Comparison of ENCODE assay signal across 1 cellular context in the genomic region with DNA sequence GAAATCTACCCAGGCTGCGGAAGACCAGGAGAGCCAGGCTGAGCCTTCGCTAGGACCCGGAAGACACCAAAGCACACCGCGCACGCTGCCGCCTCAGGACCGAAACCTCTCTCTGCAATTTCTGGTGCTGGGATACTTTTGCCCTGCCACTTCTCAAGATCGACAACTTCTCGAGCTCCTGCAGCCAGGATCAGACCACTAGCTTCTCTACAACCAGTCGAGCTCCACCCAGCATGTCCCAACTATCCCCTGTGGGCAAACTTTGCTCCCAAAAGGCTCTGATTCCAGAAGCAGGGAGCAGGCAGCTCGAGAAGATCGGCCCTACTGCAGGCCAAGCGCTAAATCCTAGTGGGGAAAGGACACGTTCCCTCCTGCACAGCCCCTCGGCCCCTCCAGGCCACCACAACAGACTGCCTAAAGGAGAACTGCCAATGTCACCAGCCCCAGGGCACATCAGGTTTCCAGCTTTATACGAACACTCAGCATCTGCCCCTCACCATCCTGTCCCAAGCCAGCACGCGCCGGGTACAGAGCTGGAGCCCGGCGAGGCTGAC.
TF ChIP-seq lines count a peak whose summit lies in the region.

No MANE protein-coding gene starts in this region.

TF ChIP-seq in GM12878, 131 proteins besides CTCF, POLR2A, EP300 and RAD21 (continued from another document):
- TF ChIP-seq, protein P1, sequence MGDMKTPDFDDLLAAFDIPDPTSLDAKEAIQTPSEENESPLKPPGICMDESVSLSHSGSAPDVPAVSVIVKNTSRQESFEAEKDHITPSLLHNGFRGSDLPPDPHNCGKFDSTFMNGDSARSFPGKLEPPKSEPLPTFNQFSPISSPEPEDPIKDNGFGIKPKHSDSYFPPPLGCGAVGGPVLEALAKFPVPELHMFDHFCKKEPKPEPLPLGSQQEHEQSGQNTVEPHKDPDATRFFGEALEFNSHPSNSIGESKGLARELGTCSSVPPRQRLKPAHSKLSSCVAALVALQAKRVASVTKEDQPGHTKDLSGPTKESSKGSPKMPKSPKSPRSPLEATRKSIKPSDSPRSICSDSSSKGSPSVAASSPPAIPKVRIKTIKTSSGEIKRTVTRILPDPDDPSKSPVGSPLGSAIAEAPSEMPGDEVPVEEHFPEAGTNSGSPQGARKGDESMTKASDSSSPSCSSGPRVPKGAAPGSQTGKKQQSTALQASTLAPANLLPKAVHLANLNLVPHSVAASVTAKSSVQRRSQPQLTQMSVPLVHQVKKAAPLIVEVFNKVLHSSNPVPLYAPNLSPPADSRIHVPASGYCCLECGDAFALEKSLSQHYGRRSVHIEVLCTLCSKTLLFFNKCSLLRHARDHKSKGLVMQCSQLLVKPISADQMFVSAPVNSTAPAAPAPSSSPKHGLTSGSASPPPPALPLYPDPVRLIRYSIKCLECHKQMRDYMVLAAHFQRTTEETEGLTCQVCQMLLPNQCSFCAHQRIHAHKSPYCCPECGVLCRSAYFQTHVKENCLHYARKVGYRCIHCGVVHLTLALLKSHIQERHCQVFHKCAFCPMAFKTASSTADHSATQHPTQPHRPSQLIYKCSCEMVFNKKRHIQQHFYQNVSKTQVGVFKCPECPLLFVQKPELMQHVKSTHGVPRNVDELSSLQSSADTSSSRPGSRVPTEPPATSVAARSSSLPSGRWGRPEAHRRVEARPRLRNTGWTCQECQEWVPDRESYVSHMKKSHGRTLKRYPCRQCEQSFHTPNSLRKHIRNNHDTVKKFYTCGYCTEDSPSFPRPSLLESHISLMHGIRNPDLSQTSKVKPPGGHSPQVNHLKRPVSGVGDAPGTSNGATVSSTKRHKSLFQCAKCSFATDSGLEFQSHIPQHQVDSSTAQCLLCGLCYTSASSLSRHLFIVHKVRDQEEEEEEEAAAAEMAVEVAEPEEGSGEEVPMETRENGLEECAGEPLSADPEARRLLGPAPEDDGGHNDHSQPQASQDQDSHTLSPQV (IDR thresholded peaks at IDR 0.05), result no peak
- TF ChIP-seq ZNF24 (IDR thresholded peaks at IDR 0.05) (no peak), WRNIP1 (IDR thresholded peaks at IDR 0.05; ENCODE audit: borderline replicate concordance, low read depth, low read length) (no peak; the same call in 1 of the 2 replicates), ZNF207 (IDR thresholded peaks at IDR 0.05; ENCODE audit: borderline replicate concordance) (no peak), MYB (IDR thresholded peaks at IDR 0.05; ENCODE audit: borderline replicate concordance, low read depth, low read length) (no peak), SUPT20H (IDR thresholded peaks at IDR 0.05; ENCODE audit: borderline replicate concordance, control insufficient read depth, low read depth, low read length) (no peak), CBFB (IDR thresholded peaks at IDR 0.05; ENCODE audit: low read depth) (no peak), STAT3 (IDR thresholded peaks at IDR 0.05; ENCODE audit: low read depth, low read length) (0 out of 2 replicates have a peak, but pooled peaks have one; percentile 68), EED (IDR thresholded peaks at IDR 0.05; ENCODE audit: low read depth) (no peak), SMARCA5 (IDR thresholded peaks at IDR 0.05) (no peak), MXI1 (IDR thresholded peaks at IDR 0.05; ENCODE audit: low read depth, low read length) (peak; percentile 95), SIN3A (IDR thresholded peaks at IDR 0.05; ENCODE audit: low read depth, low read length) (peak; percentile 68; the same call in 1 of the 2 replicates), ZZZ3 (IDR thresholded peaks at IDR 0.05; ENCODE audit: control insufficient read depth, insufficient read length, low read depth) (no peak), IRF4 (IDR thresholded peaks at IDR 0.05; ENCODE audit: low read depth, low read length) (0 out of 2 replicates have a peak, but pooled peaks have one; percentile 7), ZNF622 (IDR thresholded peaks at IDR 0.05) (no peak), JUND (IDR thresholded peaks at IDR 0.05; ENCODE audit: low read depth, low read length) (no peak), NRF1 (conservative IDR thresholded peaks at IDR 0.05; ENCODE audit: low read depth, low read length) (no peak), HDGF (IDR thresholded peaks at IDR 0.05) (no peak), MTA2 (IDR thresholded peaks at IDR 0.05; ENCODE audit: low read depth) (no peak), CBX5 (IDR thresholded peaks at IDR 0.05; ENCODE audit: low read depth) (no peak), MYC (IDR thresholded peaks at IDR 0.05; ENCODE audit: insufficient read depth, insufficient read length, insufficient replicate concordance, low read length, severe bottlenecking) (no peak), SMAD5 (IDR thresholded peaks at IDR 0.05; ENCODE audit: low read depth) (no peak), HCFC1 (IDR thresholded peaks at IDR 0.05; ENCODE audit: low read length) (no peak), SMC3 (IDR thresholded peaks at IDR 0.05; ENCODE audit: borderline replicate concordance, low read length) (peak; percentile 24; the same call in 1 of the 2 replicates), ZNF217 (IDR thresholded peaks at IDR 0.05) (no peak), CHD1 (IDR thresholded peaks at IDR 0.05; ENCODE audit: low read depth, low read length) (0 out of 2 replicates have a peak, but pooled peaks have one; percentile 4), EZH2 (IDR thresholded peaks at IDR 0.05; ENCODE audit: borderline replicate concordance, control insufficient read depth, low read depth, low read length) (no peak), TCF12 (IDR thresholded peaks at IDR 0.05; ENCODE audit: low read depth, low read length) (no peak)
- TF ChIP-seq, protein P2, sequence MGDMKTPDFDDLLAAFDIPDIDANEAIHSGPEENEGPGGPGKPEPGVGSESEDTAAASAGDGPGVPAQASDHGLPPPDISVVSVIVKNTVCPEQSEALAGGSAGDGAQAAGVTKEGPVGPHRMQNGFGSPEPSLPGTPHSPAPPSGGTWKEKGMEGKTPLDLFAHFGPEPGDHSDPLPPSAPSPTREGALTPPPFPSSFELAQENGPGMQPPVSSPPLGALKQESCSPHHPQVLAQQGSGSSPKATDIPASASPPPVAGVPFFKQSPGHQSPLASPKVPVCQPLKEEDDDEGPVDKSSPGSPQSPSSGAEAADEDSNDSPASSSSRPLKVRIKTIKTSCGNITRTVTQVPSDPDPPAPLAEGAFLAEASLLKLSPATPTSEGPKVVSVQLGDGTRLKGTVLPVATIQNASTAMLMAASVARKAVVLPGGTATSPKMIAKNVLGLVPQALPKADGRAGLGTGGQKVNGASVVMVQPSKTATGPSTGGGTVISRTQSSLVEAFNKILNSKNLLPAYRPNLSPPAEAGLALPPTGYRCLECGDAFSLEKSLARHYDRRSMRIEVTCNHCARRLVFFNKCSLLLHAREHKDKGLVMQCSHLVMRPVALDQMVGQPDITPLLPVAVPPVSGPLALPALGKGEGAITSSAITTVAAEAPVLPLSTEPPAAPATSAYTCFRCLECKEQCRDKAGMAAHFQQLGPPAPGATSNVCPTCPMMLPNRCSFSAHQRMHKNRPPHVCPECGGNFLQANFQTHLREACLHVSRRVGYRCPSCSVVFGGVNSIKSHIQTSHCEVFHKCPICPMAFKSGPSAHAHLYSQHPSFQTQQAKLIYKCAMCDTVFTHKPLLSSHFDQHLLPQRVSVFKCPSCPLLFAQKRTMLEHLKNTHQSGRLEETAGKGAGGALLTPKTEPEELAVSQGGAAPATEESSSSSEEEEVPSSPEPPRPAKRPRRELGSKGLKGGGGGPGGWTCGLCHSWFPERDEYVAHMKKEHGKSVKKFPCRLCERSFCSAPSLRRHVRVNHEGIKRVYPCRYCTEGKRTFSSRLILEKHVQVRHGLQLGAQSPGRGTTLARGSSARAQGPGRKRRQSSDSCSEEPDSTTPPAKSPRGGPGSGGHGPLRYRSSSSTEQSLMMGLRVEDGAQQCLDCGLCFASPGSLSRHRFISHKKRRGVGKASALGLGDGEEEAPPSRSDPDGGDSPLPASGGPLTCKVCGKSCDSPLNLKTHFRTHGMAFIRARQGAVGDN (IDR thresholded peaks at IDR 0.05), result no peak
- TF ChIP-seq, protein P3, sequence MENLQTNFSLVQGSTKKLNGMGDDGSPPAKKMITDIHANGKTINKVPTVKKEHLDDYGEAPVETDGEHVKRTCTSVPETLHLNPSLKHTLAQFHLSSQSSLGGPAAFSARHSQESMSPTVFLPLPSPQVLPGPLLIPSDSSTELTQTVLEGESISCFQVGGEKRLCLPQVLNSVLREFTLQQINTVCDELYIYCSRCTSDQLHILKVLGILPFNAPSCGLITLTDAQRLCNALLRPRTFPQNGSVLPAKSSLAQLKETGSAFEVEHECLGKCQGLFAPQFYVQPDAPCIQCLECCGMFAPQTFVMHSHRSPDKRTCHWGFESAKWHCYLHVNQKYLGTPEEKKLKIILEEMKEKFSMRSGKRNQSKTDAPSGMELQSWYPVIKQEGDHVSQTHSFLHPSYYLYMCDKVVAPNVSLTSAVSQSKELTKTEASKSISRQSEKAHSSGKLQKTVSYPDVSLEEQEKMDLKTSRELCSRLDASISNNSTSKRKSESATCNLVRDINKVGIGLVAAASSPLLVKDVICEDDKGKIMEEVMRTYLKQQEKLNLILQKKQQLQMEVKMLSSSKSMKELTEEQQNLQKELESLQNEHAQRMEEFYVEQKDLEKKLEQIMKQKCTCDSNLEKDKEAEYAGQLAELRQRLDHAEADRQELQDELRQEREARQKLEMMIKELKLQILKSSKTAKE (IDR thresholded peaks at IDR 0.05; ENCODE audit: low read depth, poor library complexity, severe bottlenecking), result no peak
- TF ChIP-seq, protein P4, sequence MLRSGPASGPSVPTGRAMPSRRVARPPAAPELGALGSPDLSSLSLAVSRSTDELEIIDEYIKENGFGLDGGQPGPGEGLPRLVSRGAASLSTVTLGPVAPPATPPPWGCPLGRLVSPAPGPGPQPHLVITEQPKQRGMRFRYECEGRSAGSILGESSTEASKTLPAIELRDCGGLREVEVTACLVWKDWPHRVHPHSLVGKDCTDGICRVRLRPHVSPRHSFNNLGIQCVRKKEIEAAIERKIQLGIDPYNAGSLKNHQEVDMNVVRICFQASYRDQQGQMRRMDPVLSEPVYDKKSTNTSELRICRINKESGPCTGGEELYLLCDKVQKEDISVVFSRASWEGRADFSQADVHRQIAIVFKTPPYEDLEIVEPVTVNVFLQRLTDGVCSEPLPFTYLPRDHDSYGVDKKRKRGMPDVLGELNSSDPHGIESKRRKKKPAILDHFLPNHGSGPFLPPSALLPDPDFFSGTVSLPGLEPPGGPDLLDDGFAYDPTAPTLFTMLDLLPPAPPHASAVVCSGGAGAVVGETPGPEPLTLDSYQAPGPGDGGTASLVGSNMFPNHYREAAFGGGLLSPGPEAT (IDR thresholded peaks at IDR 0.05; ENCODE audit: low read depth), result peak; percentile 62
- TF ChIP-seq, protein P5, sequence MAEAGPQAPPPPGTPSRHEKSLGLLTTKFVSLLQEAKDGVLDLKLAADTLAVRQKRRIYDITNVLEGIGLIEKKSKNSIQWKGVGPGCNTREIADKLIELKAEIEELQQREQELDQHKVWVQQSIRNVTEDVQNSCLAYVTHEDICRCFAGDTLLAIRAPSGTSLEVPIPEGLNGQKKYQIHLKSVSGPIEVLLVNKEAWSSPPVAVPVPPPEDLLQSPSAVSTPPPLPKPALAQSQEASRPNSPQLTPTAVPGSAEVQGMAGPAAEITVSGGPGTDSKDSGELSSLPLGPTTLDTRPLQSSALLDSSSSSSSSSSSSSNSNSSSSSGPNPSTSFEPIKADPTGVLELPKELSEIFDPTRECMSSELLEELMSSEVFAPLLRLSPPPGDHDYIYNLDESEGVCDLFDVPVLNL (IDR thresholded peaks at IDR 0.05; ENCODE audit: low read depth, low read length), result no peak
- TF ChIP-seq, protein P6, sequence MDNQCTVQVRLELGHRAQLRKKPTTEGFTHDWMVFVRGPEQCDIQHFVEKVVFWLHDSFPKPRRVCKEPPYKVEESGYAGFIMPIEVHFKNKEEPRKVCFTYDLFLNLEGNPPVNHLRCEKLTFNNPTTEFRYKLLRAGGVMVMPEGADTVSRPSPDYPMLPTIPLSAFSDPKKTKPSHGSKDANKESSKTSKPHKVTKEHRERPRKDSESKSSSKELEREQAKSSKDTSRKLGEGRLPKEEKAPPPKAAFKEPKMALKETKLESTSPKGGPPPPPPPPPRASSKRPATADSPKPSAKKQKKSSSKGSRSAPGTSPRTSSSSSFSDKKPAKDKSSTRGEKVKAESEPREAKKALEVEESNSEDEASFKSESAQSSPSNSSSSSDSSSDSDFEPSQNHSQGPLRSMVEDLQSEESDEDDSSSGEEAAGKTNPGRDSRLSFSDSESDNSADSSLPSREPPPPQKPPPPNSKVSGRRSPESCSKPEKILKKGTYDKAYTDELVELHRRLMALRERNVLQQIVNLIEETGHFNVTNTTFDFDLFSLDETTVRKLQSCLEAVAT (IDR thresholded peaks at IDR 0.05), result peak; percentile 67
